8 cellular contexts compared by ENCODE assay signal in the genomic region with DNA sequence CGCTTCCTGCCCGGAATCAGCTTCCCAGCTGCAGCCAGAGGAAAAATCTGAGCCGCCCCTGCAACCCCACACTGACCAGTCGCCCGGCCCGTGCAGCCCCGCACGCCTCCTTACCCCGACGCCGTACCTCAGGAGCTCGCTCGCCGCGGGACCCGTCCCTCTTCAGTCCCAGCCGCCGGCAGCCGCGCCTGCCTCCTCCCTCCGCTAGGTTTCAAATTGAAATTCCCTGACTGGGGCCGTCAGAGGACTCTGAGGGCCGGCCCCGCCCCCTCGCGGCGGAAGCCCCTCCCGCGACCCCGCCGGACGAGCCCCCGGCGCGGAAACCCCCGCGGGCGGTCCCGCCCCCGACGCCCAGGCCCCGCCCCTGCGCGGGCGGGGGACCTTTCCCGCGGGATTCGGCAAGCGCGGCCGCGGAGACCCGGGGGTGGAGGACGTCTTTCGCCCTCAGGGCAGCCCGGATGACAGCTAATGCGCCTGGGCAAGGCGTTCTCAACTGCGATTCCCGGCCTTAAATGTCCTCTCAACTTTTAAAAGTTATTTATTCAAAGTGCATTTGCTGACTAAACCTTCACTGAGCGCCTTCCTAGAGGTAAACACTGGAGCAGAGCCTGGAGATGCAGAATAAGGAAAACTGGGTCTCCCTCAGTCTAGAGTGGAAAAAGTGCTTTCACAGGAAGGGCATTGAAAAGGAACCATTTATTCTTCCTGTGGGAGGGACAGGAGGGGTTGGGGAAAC. TPM values are rescaled to one million over a fixed set of nuclear protein-coding genes. Genes with fewer than 3 reads are reported as not detected.
DNase-seq lines count a peak whose midpoint lies in the region; ATAC-seq and TF ChIP-seq lines count a peak whose summit lies in the region.

A gene (minus strand): TSS at position 218 of the 736 bp plus-strand sequence. CDS start 106,760 bp downstream, outside the sequence.

- peaks cover 0 to 5% of the 10 kb centered on the region in 2 donors for H3K9me3 Mint-ChIP-seq in activated naive CD4-positive, alpha-beta T cell treated with anti-CD3 and anti-CD28 coated beads, Interleukin-2, amount 50 U/mL, for 72 hours
- no peaks in the 10 kb centered on the region for H3K9me3 Mint-ChIP-seq in osteocyte (ENCODE audit: unreplicated experiment)

- ATAC-seq in GM21423 (IDR thresholded peaks at IDR 0.05; ENCODE audit: unreplicated experiment) (peak; percentile 79), thoracic aorta (ENCODE audit: insufficient number of reproducible peaks, low FRiP score, low read depth) (peak; percentile 91)
- peak; percentile 88 to 90 for ATAC-seq in activated naive CD4-positive, alpha-beta T cell treated with anti-CD3 and anti-CD28 coated beads, Interleukin-2, amount 50 U/mL, for 72 hours

- H3K9me3 ChIP-seq in HUES64 (ENCODE audit: insufficient read depth, low read depth, low read length) (no peaks in the 10 kb centered on the region), thoracic aorta (no peaks in the 10 kb centered on the region)

- H3K4me3 Mint-ChIP-seq in osteocyte (ENCODE audit: unreplicated experiment) = peak within 1 kb of the TSS; percentile 83

- H3K4me1 Mint-ChIP-seq in osteocyte (ENCODE audit: unreplicated experiment) = peaks cover 39% of the 10 kb centered on the region

- H3K4me3 ChIP-seq in HUES64 (ENCODE audit: low read length) = peak within 1 kb of the TSS; percentile 83
- H3K4me3 ChIP-seq in thoracic aorta = peak within 1 kb of the TSS; percentile 92

- H3K27me3 ChIP-seq in HUES64 (ENCODE audit: insufficient read depth, low read length) (peaks cover 15% of the 10 kb centered on the region; the same call in 1 of the 2 replicates), thoracic aorta (replicated peaks; ENCODE audit: insufficient read depth) (no peaks in the 10 kb centered on the region)

- under 1% methylated on average over 61 of the region's 61 CpGs for WGBS in HUES64

- peak within 1 kb of the TSS; percentile 77 for H3K9ac ChIP-seq in HUES64 (ENCODE audit: low read depth, low read length)

- H3K36me3 ChIP-seq in HUES64 (ENCODE audit: insufficient read depth, low read length) (no peaks in the 10 kb centered on the region), thoracic aorta (no peaks in the 10 kb centered on the region)

- DNase-seq in DMS 273 treated with DMSO at 0.1 percent for 48 hours (lab: John Stamatoyannopoulos, UW) (peak; percentile 12), SKM-1 (lab: John Stamatoyannopoulos, UW; ENCODE audit: unreplicated experiment) (peak; percentile 80), glomerular visceral epithelial cell (ENCODE audit: extremely low spot score) (peak; percentile 96), osteocyte (ENCODE audit: extremely low spot score, unreplicated experiment) (peak; percentile 97), thoracic aorta (ENCODE audit: low spot score) (peak; percentile 56)
- DNase-seq in activated naive CD4-positive, alpha-beta T cell treated with anti-CD3 and anti-CD28 coated beads, Interleukin-2, amount 50 U/mL, for 72 hours (ENCODE audit: low spot score in 2 of 2) = peak; percentile 77 to 89

- no peaks in the 10 kb centered on the region for H3K27me3 Mint-ChIP-seq in osteocyte (ENCODE audit: unreplicated experiment)

- H3K27ac ChIP-seq in HUES64 (ENCODE audit: low read depth, low read length) (peak within 1 kb of the TSS; percentile 60; the same call in 1 of the 2 replicates), thoracic aorta (peak within 1 kb of the TSS; percentile 73 to 82)

- H3K36me3 Mint-ChIP-seq in activated naive CD4-positive, alpha-beta T cell treated with anti-CD3 and anti-CD28 coated beads, Interleukin-2, amount 50 U/mL, for 72 hours = no peaks in the 10 kb centered on the region
- H3K36me3 Mint-ChIP-seq in osteocyte (ENCODE audit: unreplicated experiment) = no peaks in the 10 kb centered on the region

- peak within 1 kb of the TSS in 1 of 2 donors; percentile 50 for H3K27ac Mint-ChIP-seq in activated naive CD4-positive, alpha-beta T cell treated with anti-CD3 and anti-CD28 coated beads, Interleukin-2, amount 50 U/mL, for 72 hours
- peak within 1 kb of the TSS; percentile 89 for H3K27ac Mint-ChIP-seq in osteocyte (ENCODE audit: unreplicated experiment)

- H3K4me1 ChIP-seq in HUES64 (ENCODE audit: insufficient read depth, low read length) (peaks cover 27% of the 10 kb centered on the region), thoracic aorta (ENCODE audit: control insufficient read depth in 1 of 2, low read depth in 2 of 2) (peaks cover 4 to 18% of the 10 kb centered on the region in 2 donors)

- TF ChIP-seq CTCF in osteocyte (IDR thresholded peaks at IDR 0.05) (peak; percentile 45), thoracic aorta (IDR thresholded peaks at IDR 0.05) (peak; percentile 60)

RNA-seq across cellular contexts. Expression of the gene that starts here (rescaled TPM):
- polyA plus RNA-seq in HUES64 (2013, experiment 1 of 2) = 46.4 TPM
- 56.4 TPM for polyA plus RNA-seq in HUES64 (2013, experiment 2 of 2)
- total RNA-seq in activated naive CD4-positive, alpha-beta T cell treated with anti-CD3 and anti-CD28 coated beads, Interleukin-2, amount 50 U/mL, for 72 hours = 10 to 100 TPM; 25.6 to 41.8 TPM
- total RNA-seq in osteocyte = 65.3 and 67.5 TPM in 2 replicates
- total RNA-seq in thoracic aorta = 100 to 1,000 TPM in 1 of 2 donors, 10 to 100 TPM in 1; 99.6 to 110 TPM

Comparison
In these comparisons a context has a peak if more than half of its experiments do, and no peak if none do; other contexts are left out.
1. Peak in every context shown above with its lines: DNase-seq, ATAC-seq, H3K4me3 ChIP-seq and H3K27ac ChIP-seq.
2. DNase-seq: peak in every context shown above with its lines; median percentile 97 in osteocyte; 96 in glomerular visceral epithelial cell; 83 in activated naive CD4-positive, alpha-beta T cell treated with anti-CD3 and anti-CD28 coated beads, Interleukin-2, amount 50 U/mL, for 72 hours; 80 in SKM-1; 56 in thoracic aorta; 12 in DMS 273 treated with DMSO at 0.1 percent for 48 hours.